ENCODE assay signal across 2 cellular contexts in the genomic region with DNA sequence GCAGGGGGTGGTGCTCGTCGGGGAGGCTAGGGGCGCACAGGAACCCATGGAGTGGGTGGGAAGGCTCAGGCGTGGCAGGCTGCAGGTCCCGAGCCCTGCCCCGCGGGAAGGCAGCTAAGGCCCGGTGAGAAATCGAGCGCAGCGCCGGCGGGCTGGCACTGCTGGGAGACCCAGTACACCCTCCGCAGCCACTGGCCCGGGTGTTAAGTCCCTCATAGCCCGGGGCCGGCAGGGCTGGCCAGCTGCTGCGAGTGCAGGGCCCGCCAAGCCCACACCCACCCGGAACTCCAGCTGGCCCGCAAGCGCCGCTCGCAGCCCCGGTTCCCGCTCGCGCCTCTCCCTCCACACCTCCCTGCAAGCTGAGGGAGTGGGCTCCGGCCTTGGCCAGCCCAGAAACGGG.
DNase-seq lines count a peak whose midpoint lies in the region.

No MANE protein-coding gene starts in this region.

- DNase-seq in activated gamma-delta T cell (lab: John Stamatoyannopoulos, UW) (peak; percentile 3), mesenteric fat pad (ENCODE audit: low spot score) (peak; percentile 76)
